ENCODE assay signal across 9 cellular contexts in genomic region chr19:4060621-4061177, GRCh38. TPM values are rescaled to one million over a fixed set of nuclear protein-coding genes. Genes with fewer than 3 reads are reported as not detected.
A peak's percentile ranks its signal among the peaks of the same experiment; 100 is the strongest.
DNase-seq lines count a peak whose midpoint lies in the region; ATAC-seq and TF ChIP-seq lines count a peak whose summit lies in the region.
"Had no signal": no experiment of that assay in that cellular context is flagged by ENCODE, and none has a peak within 500 bp of the region (broad histone marks: within the 10 kb centered on the region; RNA-seq: fewer than 3 reads in every experiment).

No MANE protein-coding gene starts in this region.

- peaks cover 74% of the 10 kb centered on the region for H3K36me3 Mint-ChIP-seq in effector memory CD8-positive, alpha-beta T cell (ENCODE audit: insufficient read depth)

- DNase-seq in BJ (ENCODE audit: low read depth) (no peak), KBM-7 (no peak), NCI-H2196 treated with DMSO at 0.1 percent for 48 hours (lab: John Stamatoyannopoulos, UW; ENCODE audit: unreplicated experiment) (no peak)
- DNase-seq in effector memory CD8-positive, alpha-beta T cell, result no peak

- H3K27me3 Mint-ChIP-seq in effector memory CD8-positive, alpha-beta T cell, result no peaks in the 10 kb centered on the region

- peak overlapping the region; percentile 31 for H3K4me3 ChIP-seq in BJ (ENCODE audit: low read depth, low read length)
- H3K4me3 ChIP-seq in OCI-LY3 (ENCODE audit: low read length), result peak overlapping the region; percentile 69
- H3K4me3 ChIP-seq in neutrophil (ENCODE audit: low read depth in 1 of 2, low read length in 1 of 2), result peak overlapping the region; percentile 52 to 62
- H3K4me3 ChIP-seq: SJSA1 had no signal

- peak overlapping the region; percentile 92 for H3K4me2 ChIP-seq in OCI-LY3 (ENCODE audit: low read length)

- CTCF ChIA-PET in BJ (lab: Yijun Ruan, JAX), result no interaction called here

- TF ChIP-seq CTCF in BJ (IDR thresholded peaks at IDR 0.05; ENCODE audit: insufficient read depth, low read depth, low read length) (no peak), OCI-LY3 (IDR thresholded peaks at IDR 0.05; ENCODE audit: low read depth, low read length) (no peak), neutrophil (IDR thresholded peaks at IDR 0.05) (no peak)

- POLR2A ChIA-PET in BJ (lab: Charles Lee), result no interaction called here

- peaks cover 96% of the 10 kb centered on the region for H3K79me2 ChIP-seq in OCI-LY3 (ENCODE audit: low read length)

- peak overlapping the region; percentile 53 for H3K27ac ChIP-seq in OCI-LY3 (ENCODE audit: low read length)
- H3K27ac ChIP-seq in neutrophil, result peak overlapping the region; percentile 95
- H3K27ac ChIP-seq: SJSA1 had no signal

- H4K20me1 ChIP-seq in OCI-LY3 (ENCODE audit: insufficient read depth, low read length), result peaks cover 86% of the 10 kb centered on the region

- H3K27me3 ChIP-seq in BJ (ENCODE audit: control insufficient read depth, insufficient read depth, low read length), result no peaks in the 10 kb centered on the region
- H3K27me3 ChIP-seq in OCI-LY3 (ENCODE audit: low read depth, low read length), result no peaks in the 10 kb centered on the region
- no peaks in the 10 kb centered on the region for H3K27me3 ChIP-seq in neutrophil
- H3K27me3 ChIP-seq: SJSA1 had no signal

- peak overlapping the region; percentile 95 for H3K27ac Mint-ChIP-seq in effector memory CD8-positive, alpha-beta T cell

- peaks cover 13% of the 10 kb centered on the region for H3K36me3 ChIP-seq in BJ (ENCODE audit: control insufficient read depth, insufficient read depth, low read length)
- peaks cover 32% of the 10 kb centered on the region for H3K36me3 ChIP-seq in OCI-LY3 (replicated peaks; ENCODE audit: low read depth, low read length)
- peaks cover 15% of the 10 kb centered on the region for H3K36me3 ChIP-seq in neutrophil

- no peaks in the 10 kb centered on the region for H3K9me3 Mint-ChIP-seq in effector memory CD8-positive, alpha-beta T cell

- H3K4me1 ChIP-seq in OCI-LY3 (ENCODE audit: low read length) (peaks cover 46% of the 10 kb centered on the region), neutrophil (ENCODE audit: control insufficient read depth in 1 of 2, insufficient read depth in 1 of 2, low read depth in 1 of 2, low read length in 1 of 2) (peaks cover 67 to 73% of the 10 kb centered on the region in 2 experiments)

- ATAC-seq in effector memory CD8-positive, alpha-beta T cell (replicated peaks), result no peak
- ATAC-seq in HG03196 (IDR thresholded peaks at IDR 0.05; ENCODE audit: unreplicated experiment), result no peak
- no peak for ATAC-seq in GM21381 (IDR thresholded peaks at IDR 0.05; ENCODE audit: unreplicated experiment)

- in situ Hi-C loops in KBM-7 (cut with MboI; ENCODE audit: low pct_unique_long_range_greater_than_20kb, low sequenced_read_pairs), result no loop called here

- peak overlapping the region; percentile 41; the same call in 1 of the 2 replicates for H3K9ac ChIP-seq in OCI-LY3 (ENCODE audit: low read length)

- peak overlapping the region; percentile 86 to 89 for H3K4me3 Mint-ChIP-seq in effector memory CD8-positive, alpha-beta T cell

- H3K9me3 ChIP-seq in OCI-LY3 (ENCODE audit: insufficient read depth, low read length), result no peaks in the 10 kb centered on the region
- H3K9me3 ChIP-seq in neutrophil, result no peaks in the 10 kb centered on the region
- H3K9me3 ChIP-seq: SJSA1 had no signal

- H3K4me1 Mint-ChIP-seq in effector memory CD8-positive, alpha-beta T cell (ENCODE audit: low read depth in 2 of 2), result peaks cover 36 to 42% of the 10 kb centered on the region in 2 donors

- H2AFZ ChIP-seq in OCI-LY3 (ENCODE audit: low read depth, low read length), result no peak overlapping the region

RNA-seq across cellular contexts. Expression of gene ZBTB7A, which starts 6.0 kb away (rescaled TPM):
- polyA plus RNA-seq in BJ (2011; rRNA removed), result 4.2 and 7.5 TPM in 2 replicates
- 3.5 and 6.4 TPM in 2 replicates for polyA minus RNA-seq in BJ (2011; rRNA and poly(A)+ RNA removed)

RNA-seq across cellular contexts. Expression of gene PIAS4, which starts 53.2 kb away (rescaled TPM):
- polyA plus RNA-seq in BJ (2011; rRNA removed), result 10.9 and 18.2 TPM in 2 replicates
- polyA minus RNA-seq in BJ (2011; rRNA and poly(A)+ RNA removed), result 10.9 and 14.0 TPM in 2 replicates
